8 cellular contexts compared by ENCODE assay signal in genomic region chr10:27642023-27642589, GRCh38.
"Had no signal": no experiment of that assay in that cellular context is flagged by ENCODE, and none has a peak within 500 bp of the region (broad histone marks: within the 10 kb centered on the region; RNA-seq: fewer than 3 reads in every experiment).

No MANE protein-coding gene starts in this region.

- H3K4me1 Mint-ChIP-seq: GM23338, H9 had no signal

- H3K27ac ChIP-seq: GM23248 had no signal

- H3K4me3 ChIP-seq: GM23248, GM23338, HAP-1 had no signal

- H3K27ac Mint-ChIP-seq: GM23338, H9, HFFc6 had no signal

- DNase-seq: GM23248, GOT3, H7, H9, HCEC 1CT, HFFc6 had no signal

- H3K4me3 Mint-ChIP-seq: GM23338, H9, HFFc6 had no signal

- H3K36me3 ChIP-seq: HAP-1 had no signal
